Comparison of ENCODE assay signal across 8 cellular contexts in genomic region chr11:103202048-103202651, GRCh38.
DNase-seq lines count a peak whose midpoint lies in the region; ATAC-seq lines count a peak whose summit lies in the region.

No MANE protein-coding gene starts in this region.

- POLR2A ChIA-PET in activated CD4-positive, alpha-beta memory T cell treated with anti-CD3 and anti-CD28 coated beads for 36 hours (lab: Charles Lee) = no interaction called here

- CTCF ChIA-PET in activated CD4-positive, alpha-beta memory T cell treated with anti-CD3 and anti-CD28 coated beads for 36 hours (lab: Charles Lee) = interaction anchor here (0.7 to 1.8 kb wide), 5 partner anchors 13 to 398 kb away, joined by 3 to 7 read pairs (median 3); no protein-coding TSS in a partner anchor

- H3K27me3 Mint-ChIP-seq in activated CD4-positive, alpha-beta memory T cell treated with anti-CD3 and anti-CD28 coated beads for 36 hours = no peaks in the 10 kb centered on the region

- H3K9me3 Mint-ChIP-seq in activated CD4-positive, alpha-beta memory T cell treated with anti-CD3 and anti-CD28 coated beads for 36 hours = no peaks in the 10 kb centered on the region

- no peaks in the 10 kb centered on the region for H3K4me1 Mint-ChIP-seq in activated CD4-positive, alpha-beta memory T cell treated with anti-CD3 and anti-CD28 coated beads for 36 hours (ENCODE audit: low read depth)

- no peak overlapping the region for H3K27ac Mint-ChIP-seq in activated CD4-positive, alpha-beta memory T cell treated with anti-CD3 and anti-CD28 coated beads for 36 hours

- no peak for ATAC-seq in GM19467 (IDR thresholded peaks at IDR 0.05; ENCODE audit: unreplicated experiment)

- intact Hi-C loops in activated CD4-positive, alpha-beta memory T cell treated with anti-CD3 and anti-CD28 coated beads for 36 hours (cut with micrococcal nuclease) = loop anchor here (1.0 kb wide), 1 partner anchor 399 kb away; no protein-coding TSS in a partner anchor

- H3K4me3 Mint-ChIP-seq in activated CD4-positive, alpha-beta memory T cell treated with anti-CD3 and anti-CD28 coated beads for 36 hours = no peak overlapping the region

- no peaks in the 10 kb centered on the region for H3K36me3 Mint-ChIP-seq in activated CD4-positive, alpha-beta memory T cell treated with anti-CD3 and anti-CD28 coated beads for 36 hours

- peak; percentile 2 for DNase-seq in NCI-H1694 treated with DMSO at 0.1 percent for 48 hours (lab: John Stamatoyannopoulos, UW)
- no peak for DNase-seq in NCI-H1694 (lab: John Stamatoyannopoulos, UW)
- DNase-seq in NCI-H748 (lab: John Stamatoyannopoulos, UW; ENCODE audit: unreplicated experiment) = peak; percentile 6
- DNase-seq in dermis microvascular lymphatic vessel endothelial cell (ENCODE audit: low read depth in 2 of 2) = peak; percentile 21 to 56
- DNase-seq in pons (ENCODE audit: low spot score) = peak; percentile 24
- no peak for DNase-seq in activated CD4-positive, alpha-beta memory T cell treated with anti-CD3 and anti-CD28 coated beads for 36 hours
- no peak for DNase-seq in occipital lobe (lab: John Stamatoyannopoulos, UW)

Comparison
In these comparisons a context has a peak if more than half of its experiments do, and no peak if none do; other contexts are left out.
1. DNase-seq: peak in NCI-H1694 treated with DMSO at 0.1 percent for 48 hours (single experiment), NCI-H748 (single experiment), dermis microvascular lymphatic vessel endothelial cell (2 of 2) and pons (single experiment); none in NCI-H1694 (single experiment), activated CD4-positive, alpha-beta memory T cell treated with anti-CD3 and anti-CD28 coated beads for 36 hours (single experiment) and occipital lobe (single experiment).